In the genomic region with DNA sequence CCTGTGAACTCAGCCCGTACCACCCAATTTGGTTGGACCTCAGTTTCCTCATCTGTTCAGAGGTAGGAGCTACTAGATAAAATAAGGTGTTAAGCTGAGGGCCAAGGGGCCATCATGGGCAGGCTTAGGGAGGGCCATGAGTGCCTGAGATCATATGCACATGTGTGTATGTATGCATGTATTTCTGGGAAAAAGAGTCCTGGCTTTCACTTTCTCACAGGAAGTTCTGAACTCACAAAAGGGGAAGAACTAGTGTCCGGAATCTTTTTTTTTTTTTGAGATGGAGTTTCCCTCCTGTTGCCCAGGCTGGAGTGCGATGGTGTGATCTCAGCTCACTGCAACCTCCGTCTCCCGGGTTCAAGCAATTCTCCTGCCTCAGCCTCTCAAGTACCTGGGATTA, we compare ENCODE assay signal across 13 cellular contexts. TPM values are rescaled to one million over a fixed set of nuclear protein-coding genes. Genes with fewer than 3 reads are reported as not detected.
A peak's percentile ranks its signal among the peaks of the same experiment; 100 is the strongest.
DNase-seq lines count a peak whose midpoint lies in the region; ATAC-seq and TF ChIP-seq lines count a peak whose summit lies in the region.
"Had no signal": no experiment of that assay in that cellular context is flagged by ENCODE, and none has a peak within 500 bp of the region (broad histone marks: within the 10 kb centered on the region; RNA-seq: fewer than 3 reads in every experiment).

No MANE protein-coding gene starts in this region.

- peaks cover 37% of the 10 kb centered on the region for H3K4me1 Mint-ChIP-seq in CD8-positive, alpha-beta T cell (ENCODE audit: low read depth)
- peaks cover 38% of the 10 kb centered on the region for H3K4me1 Mint-ChIP-seq in activated naive CD8-positive, alpha-beta T cell (ENCODE audit: low read depth)

- H3K4me3 Mint-ChIP-seq in CD8-positive, alpha-beta T cell: no peak overlapping the region
- H3K4me3 Mint-ChIP-seq in activated naive CD8-positive, alpha-beta T cell: no peak overlapping the region

- no peak for ATAC-seq in CD8-positive, alpha-beta T cell
- ATAC-seq in GM21367 (IDR thresholded peaks at IDR 0.05; ENCODE audit: unreplicated experiment) (no peak), GM18502 (IDR thresholded peaks at IDR 0.05; ENCODE audit: poor library complexity, unreplicated experiment) (no peak), GM21447 (IDR thresholded peaks at IDR 0.05; ENCODE audit: unreplicated experiment) (no peak)

- no peak for TF ChIP-seq CTCF in CD8-positive, alpha-beta T cell (IDR thresholded peaks at IDR 0.05)

- POLR2A ChIA-PET in CD8-positive, alpha-beta T cell (lab: Charles Lee): interaction anchor here (0.6 to 1.5 kb wide), 2 partner anchors 17 to 72 kb away, joined by 3 to 6 read pairs; no protein-coding TSS in a partner anchor

- H3K36me3 ChIP-seq in CD8-positive, alpha-beta T cell (ENCODE audit: insufficient read depth, low read length): peaks cover 68% of the 10 kb centered on the region
- peaks cover 7 to 32% of the 10 kb centered on the region in 2 donors for H3K36me3 ChIP-seq in muscle layer of duodenum (ENCODE audit: control insufficient read depth in 1 of 2, insufficient read depth in 2 of 2, low read length in 2 of 2)

- H3K27ac ChIP-seq in CD8-positive, alpha-beta T cell (ENCODE audit: low read depth, low read length): no peak overlapping the region
- peak overlapping the region; percentile 39 for H3K27ac ChIP-seq in muscle layer of duodenum (ENCODE audit: low read length)

- H3K36me3 Mint-ChIP-seq in CD8-positive, alpha-beta T cell: peaks cover 83% of the 10 kb centered on the region
- H3K36me3 Mint-ChIP-seq in activated naive CD8-positive, alpha-beta T cell: peaks cover 11% of the 10 kb centered on the region

- CTCF ChIA-PET in CD8-positive, alpha-beta T cell (lab: Charles Lee): no interaction called here

- H3K27me3 Mint-ChIP-seq in CD8-positive, alpha-beta T cell (ENCODE audit: low read depth): no peaks in the 10 kb centered on the region
- no peaks in the 10 kb centered on the region for H3K27me3 Mint-ChIP-seq in activated naive CD8-positive, alpha-beta T cell

- H3K4me1 ChIP-seq in CD8-positive, alpha-beta T cell (ENCODE audit: insufficient read depth, low read length): peaks cover 16% of the 10 kb centered on the region
- H3K4me1 ChIP-seq in muscle layer of duodenum (ENCODE audit: control insufficient read depth in 1 of 2, insufficient read depth in 2 of 2, low read length in 2 of 2): no peaks in the 10 kb centered on the region

- no peak for DNase-seq in CD8-positive, alpha-beta T cell
- DNase-seq in Kasumi-1 (lab: John Stamatoyannopoulos, UW) (peak; percentile 31 to 43), cerebellum (ENCODE audit: low spot score) (no peak)
- DNase-seq: activated gamma-delta T cell, cerebellar nuclear complex, NCI-H1694, retina, SIG-M5 had no signal

- peak overlapping the region; percentile 45 for H3K27ac Mint-ChIP-seq in CD8-positive, alpha-beta T cell
- peak overlapping the region; percentile 68 for H3K27ac Mint-ChIP-seq in activated naive CD8-positive, alpha-beta T cell

- intact Hi-C loops in CD8-positive, alpha-beta T cell (cut with DNase I, micrococcal nuclease): no loop called here

- no peaks in the 10 kb centered on the region for H3K9me3 Mint-ChIP-seq in CD8-positive, alpha-beta T cell
- no peaks in the 10 kb centered on the region for H3K9me3 Mint-ChIP-seq in activated naive CD8-positive, alpha-beta T cell (ENCODE audit: low read depth)

- no peak overlapping the region for H3K4me3 ChIP-seq in CD8-positive, alpha-beta T cell (ENCODE audit: low read depth, low read length)
- H3K4me3 ChIP-seq in muscle layer of duodenum (ENCODE audit: low read depth in 1 of 2, low read length in 2 of 2): no peak overlapping the region

- no peaks in the 10 kb centered on the region for H3K27me3 ChIP-seq in CD8-positive, alpha-beta T cell (ENCODE audit: insufficient read depth, low read length)
- no peaks in the 10 kb centered on the region for H3K27me3 ChIP-seq in muscle layer of duodenum (ENCODE audit: low read depth, low read length)

- H3K9me3 ChIP-seq in CD8-positive, alpha-beta T cell (ENCODE audit: low read length): no peaks in the 10 kb centered on the region
- no peaks in the 10 kb centered on the region for H3K9me3 ChIP-seq in muscle layer of duodenum (ENCODE audit: control insufficient read depth in 1 of 2, low read length in 2 of 2)

RNA-seq across cellular contexts. Expression of a gene that starts 18.9 kb away (rescaled TPM):
- total RNA-seq in CD8-positive, alpha-beta T cell: 100 to 1,000 TPM; 652 to 710 TPM
- total RNA-seq in cerebellum: 1.7 TPM

RNA-seq across cellular contexts. Expression of a gene that starts 24.8 kb away (rescaled TPM):
- total RNA-seq in CD8-positive, alpha-beta T cell: 10 to 100 TPM; 32.0 to 33.5 TPM
- 8.3 TPM for total RNA-seq in cerebellum

RNA-seq across cellular contexts. Expression of a gene that starts 29.2 kb away (rescaled TPM):
- total RNA-seq in CD8-positive, alpha-beta T cell: 10 to 100 TPM; 19.6 to 25.9 TPM
- total RNA-seq in cerebellum: 2.4 TPM

RNA-seq across cellular contexts. Expression of a gene that starts 41.5 kb away (rescaled TPM):
- 1 to 10 TPM; 7.8 to 9.7 TPM for total RNA-seq in CD8-positive, alpha-beta T cell
- 5.6 TPM for total RNA-seq in cerebellum

Comparison
In these comparisons a context has a peak if more than half of its experiments do, and no peak if none do; other contexts are left out.
1. DNase-seq: peak in Kasumi-1 (2 of 2); none in CD8-positive, alpha-beta T cell (0 of 7) and cerebellum (single experiment).
2. RNA of a gene that starts 18.9 kb away (total RNA-seq): 652 to 710 TPM in CD8-positive, alpha-beta T cell; 1.7 TPM in cerebellum (single experiment); every median in the first group is over 100 times any median in the second.